In the genomic region with DNA sequence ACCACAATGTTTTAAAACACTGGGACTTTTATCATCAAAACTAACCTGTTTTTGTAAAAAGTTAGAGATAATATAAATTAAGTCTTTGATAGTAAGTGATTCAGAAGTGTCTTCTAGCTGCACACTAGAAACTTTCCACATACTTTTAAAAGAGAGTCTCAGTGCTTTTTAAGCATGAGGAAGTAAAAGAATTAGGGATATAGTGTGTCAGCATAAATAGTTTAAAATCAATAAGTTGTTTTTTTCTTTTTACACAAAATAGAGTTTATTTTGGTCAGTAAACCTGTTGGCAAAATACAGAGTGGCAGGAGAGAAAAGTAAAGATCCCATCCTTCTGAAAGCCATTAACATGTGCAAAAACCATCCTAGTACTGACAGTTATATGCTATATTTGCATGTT, we compare ENCODE assay signal across 9 cellular contexts. TPM values are rescaled to one million over a fixed set of nuclear protein-coding genes. Genes with fewer than 3 reads are reported as not detected.
DNase-seq lines count a peak whose midpoint lies in the region; TF ChIP-seq lines count a peak whose summit lies in the region.
"Had no signal": no experiment of that assay in that cellular context is flagged by ENCODE, and none has a peak within 500 bp of the region (broad histone marks: within the 10 kb centered on the region; RNA-seq: fewer than 3 reads in every experiment).

No MANE protein-coding gene starts in this region.

- H3K9me3 Mint-ChIP-seq in Caco-2 (ENCODE audit: unreplicated experiment), result no peaks in the 10 kb centered on the region

- peaks cover 53% of the 10 kb centered on the region for H3K36me3 Mint-ChIP-seq in Caco-2 (ENCODE audit: insufficient read depth, unreplicated experiment)

- peak overlapping the region; percentile 97 for H3K4me3 Mint-ChIP-seq in Caco-2 (ENCODE audit: unreplicated experiment)

- H4K20me1 ChIP-seq in MM.1S (ENCODE audit: insufficient read depth, low read length) (no peaks in the 10 kb centered on the region), osteoblast (ENCODE audit: insufficient read depth, low read length) (peaks cover 2% of the 10 kb centered on the region)

- H3F3A ChIP-seq in MM.1S (ENCODE audit: insufficient read depth, low read length), result peaks cover 6% of the 10 kb centered on the region; the same call in 1 of the 2 replicates

- no peaks in the 10 kb centered on the region for H3K27me3 Mint-ChIP-seq in Caco-2 (ENCODE audit: insufficient read depth, unreplicated experiment)

- H3K9me2 ChIP-seq in MM.1S (replicated peaks; ENCODE audit: insufficient read depth, low read length), result no peaks in the 10 kb centered on the region

- no TSS peak for BruUV-seq in Caco-2 (replicated peaks; lab: Mats Ljungman, UMichigan)

- H3K4me3 ChIP-seq in Caco-2 (ENCODE audit: low read depth, low read length) (peak overlapping the region; percentile 86), MM.1S (ENCODE audit: low read length) (peak overlapping the region; percentile 90), dorsolateral prefrontal cortex (peak overlapping the region in 53 of 59 donors; percentile 0 to 98 (median 88)), osteoblast (ENCODE audit: insufficient read depth, low read length) (peak overlapping the region; percentile 97)

- H2AFZ ChIP-seq in MM.1S (ENCODE audit: low read length), result no peak overlapping the region
- no peak overlapping the region for H2AFZ ChIP-seq in osteoblast (ENCODE audit: low read length)

- peak overlapping the region; percentile 95 for H3K27ac Mint-ChIP-seq in Caco-2 (ENCODE audit: unreplicated experiment)

- H3K4me1 ChIP-seq in Caco-2 (peaks cover 22% of the 10 kb centered on the region), MM.1S (ENCODE audit: low read length) (peaks cover 7% of the 10 kb centered on the region), osteoblast (ENCODE audit: insufficient read depth, low read length) (peaks cover 7% of the 10 kb centered on the region)

- TF ChIP-seq CTCF in Caco-2 (IDR thresholded peaks at IDR 0.05; ENCODE audit: insufficient read depth in 1 of 2, low read depth in 1 of 2, low read length in 1 of 2, severe bottlenecking in 1 of 2, unreplicated experiment in 1 of 2) (no peak), MM.1S (IDR thresholded peaks at IDR 0.05; ENCODE audit: low read length) (no peak), dorsolateral prefrontal cortex (IDR thresholded peaks at IDR 0.05 in 54 of 56, conservative IDR thresholded peaks at IDR 0.05 in 2 of 56; ENCODE audit: low read depth in 1 of 56, partially characterized antibody in 56 of 56) (no peak), osteoblast (IDR thresholded peaks at IDR 0.05; ENCODE audit: extremely low read depth, low read depth, low read length) (no peak)

- intact Hi-C loops in Caco-2 (cut with micrococcal nuclease; ENCODE audit: unreplicated experiment), result no loop called here
- intact Hi-C loops in dorsolateral prefrontal cortex (cut with DNase I), result loop anchor here in 1 of 2 donors (10.0 kb wide), 1 partner anchor 956 kb away; the partner anchor contains the start of gene AMN1

- peaks cover 19% of the 10 kb centered on the region for H3K4me1 Mint-ChIP-seq in Caco-2 (ENCODE audit: low read depth, unreplicated experiment)

- H3K27ac ChIP-seq in MM.1S (ENCODE audit: low read length), result no peak overlapping the region
- H3K27ac ChIP-seq in dorsolateral prefrontal cortex, result peak overlapping the region in 4 of 59 donors; percentile 91 to 99 (median 96)
- peak overlapping the region; percentile 90 for H3K27ac ChIP-seq in osteoblast (ENCODE audit: low read depth, low read length)

- H3K9ac ChIP-seq in MM.1S (ENCODE audit: low read length), result peak overlapping the region; percentile 86; the same call in 1 of the 2 replicates

- DNase-seq in Caco-2 (no peak), MM.1S (no peak), dorsolateral prefrontal cortex (no peak), osteoblast (ENCODE audit: insufficient read length, low spot score, missing footprints) (no peak), SKM-1 (lab: John Stamatoyannopoulos, UW; ENCODE audit: unreplicated experiment) (no peak), retina (no peak)
- DNase-seq in stimulated activated CD4-positive, alpha-beta T cell treated with anti-CD3 and anti-CD28 coated beads, Interleukin-4, amount 100 ng/mL, for 24 hours, result no peak
- no peak for DNase-seq in stimulated activated CD8-positive, alpha-beta memory T cell treated with anti-CD3 and anti-CD28 coated beads, Interleukin-4, amount 100 ng/mL, for 48 hours
- DNase-seq: activated CD4-positive, alpha-beta T cell treated with anti-CD3 and anti-CD28 coated beads, Interleukin-2, amount 50 U/mL, for 48 hours had no signal

- no peaks in the 10 kb centered on the region for H3K9me3 ChIP-seq in Caco-2
- no peaks in the 10 kb centered on the region for H3K9me3 ChIP-seq in MM.1S (replicated peaks; ENCODE audit: insufficient read depth, low read length)
- H3K9me3 ChIP-seq in osteoblast (ENCODE audit: low read depth, low read length), result no peaks in the 10 kb centered on the region

- POLR2A ChIA-PET in Caco-2 (lab: Charles Lee), result no interaction called here

- no peaks in the 10 kb centered on the region for H3K27me3 ChIP-seq in Caco-2 (replicated peaks; ENCODE audit: control insufficient read depth, insufficient read depth, low read length)
- no peaks in the 10 kb centered on the region for H3K27me3 ChIP-seq in MM.1S (replicated peaks; ENCODE audit: insufficient read depth, low read length)
- no peaks in the 10 kb centered on the region for H3K27me3 ChIP-seq in dorsolateral prefrontal cortex
- no peaks in the 10 kb centered on the region for H3K27me3 ChIP-seq in osteoblast (ENCODE audit: insufficient read depth, low read length)

- H3K79me2 ChIP-seq in MM.1S (ENCODE audit: low read length) (peaks cover 62% of the 10 kb centered on the region), osteoblast (ENCODE audit: insufficient read depth, low read length) (peaks cover 59% of the 10 kb centered on the region)

- CTCF ChIA-PET in Caco-2 (lab: Charles Lee), result no interaction called here

- H3K4me2 ChIP-seq in MM.1S (ENCODE audit: low read depth, low read length), result peak overlapping the region; percentile 92
- H3K4me2 ChIP-seq in osteoblast (ENCODE audit: insufficient read depth, low read length), result peak overlapping the region; percentile 81

- H3K36me3 ChIP-seq in Caco-2 (ENCODE audit: control insufficient read depth, insufficient read depth, low read length), result no peaks in the 10 kb centered on the region
- H3K36me3 ChIP-seq in MM.1S (replicated peaks; ENCODE audit: insufficient read depth, low read length), result peaks cover 5% of the 10 kb centered on the region; the same call in 1 of the 2 replicates
- peaks cover 5% of the 10 kb centered on the region for H3K36me3 ChIP-seq in osteoblast (ENCODE audit: insufficient read depth, low read length)

RNA-seq across cellular contexts. Expression of gene DNM1L, which starts 1.7 kb away (rescaled TPM):
- total RNA-seq in Caco-2 (2022), result 136 and 137 TPM in 2 replicates
- total RNA-seq in dorsolateral prefrontal cortex, result 100 to 1,000 TPM in 116 of 120 experiments, 10 to 100 TPM in 4; 72.9 to 202 (median 157) TPM
- total RNA-seq in osteoblast, result 74.9 and 80.7 TPM in 2 replicates
